ENCODE assay signal across 8 cellular contexts in genomic region chr17:15257316-15257925, GRCh38. TPM values are rescaled to one million over a fixed set of nuclear protein-coding genes. Genes with fewer than 3 reads are reported as not detected.
DNase-seq lines count a peak whose midpoint lies in the region; ATAC-seq, FAIRE-seq and TF ChIP-seq lines count a peak whose summit lies in the region.

No MANE protein-coding gene starts in this region.

- H3K36me3 ChIP-seq in HUES6 (ENCODE audit: control insufficient read depth, insufficient read depth, low read length) (no peaks in the 10 kb centered on the region; the same call in 1 of the 2 replicates), adipocyte (ENCODE audit: control insufficient read depth, insufficient read depth, low read length, severe bottlenecking) (peaks cover 68% of the 10 kb centered on the region)

- H3K9me3 ChIP-seq in HUES6 (ENCODE audit: control insufficient read depth, insufficient read depth, low read depth, low read length): no peaks in the 10 kb centered on the region
- H3K9me3 ChIP-seq in adipocyte (ENCODE audit: control insufficient read depth, low read length): no peaks in the 10 kb centered on the region

- peak; percentile 57 for TF ChIP-seq CTCF in D721Med (IDR thresholded peaks at IDR 0.05; ENCODE audit: insufficient read depth, missing control alignments)

- peaks cover 54% of the 10 kb centered on the region for H3K27me3 ChIP-seq in HUES6 (ENCODE audit: control insufficient read depth, insufficient read depth, low read length)
- no peaks in the 10 kb centered on the region for H3K27me3 ChIP-seq in adipocyte (replicated peaks; ENCODE audit: control insufficient read depth, insufficient read depth, low read length)

- no peak for FAIRE-seq in D721Med (lab: Jason Lieb, UNC)

- H3K9ac ChIP-seq in HUES6 (ENCODE audit: low read length) (peak overlapping the region; percentile 14), adipocyte (ENCODE audit: low read length) (peak overlapping the region; percentile 95)

- intact Hi-C loops in left cardiac atrium (cut with DNase I): no loop called here

- DNase-seq in D721Med (ENCODE audit: insufficient read length, low spot score) (no peak), SKM-1 (lab: John Stamatoyannopoulos, UW; ENCODE audit: unreplicated experiment) (peak; percentile 35), adipocyte (ENCODE audit: low read depth) (peak; percentile 95), left cardiac atrium (peak; percentile 86), putamen (ENCODE audit: low spot score) (peak; percentile 95), cortex of kidney (lab: John Stamatoyannopoulos, UW) (no peak)

- ATAC-seq in GM21381 (IDR thresholded peaks at IDR 0.05; ENCODE audit: unreplicated experiment) (peak; percentile 71), left cardiac atrium (peak; percentile 42 to 45)

- H3K27ac ChIP-seq in HUES6 (ENCODE audit: low read depth, low read length): no peak overlapping the region

- peak overlapping the region; percentile 23; the same call in 1 of the 2 replicates for H3K4me3 ChIP-seq in HUES6 (ENCODE audit: low read depth, low read length)
- peak overlapping the region; percentile 91 for H3K4me3 ChIP-seq in adipocyte (ENCODE audit: low read length)

- peaks cover 8% of the 10 kb centered on the region; the same call in 1 of the 2 replicates for H3K4me1 ChIP-seq in HUES6 (ENCODE audit: control insufficient read depth, insufficient read depth, low read length)
- H3K4me1 ChIP-seq in adipocyte (ENCODE audit: control insufficient read depth, insufficient read depth, low read length): peaks cover 69% of the 10 kb centered on the region

RNA-seq across cellular contexts. Expression of gene PMP22, which starts 7.7 kb away (rescaled TPM):
- 100 to 1,000 TPM; 133 to 163 TPM for total RNA-seq in left cardiac atrium

Comparison
In these comparisons a context has a peak if more than half of its experiments do, and no peak if none do; other contexts are left out.
1. DNase-seq: peak in SKM-1 (single experiment), adipocyte (single experiment), left cardiac atrium (single experiment) and putamen (single experiment); none in D721Med (single experiment) and cortex of kidney (single experiment).